ENCODE assay signal across 8 cellular contexts in the genomic region with DNA sequence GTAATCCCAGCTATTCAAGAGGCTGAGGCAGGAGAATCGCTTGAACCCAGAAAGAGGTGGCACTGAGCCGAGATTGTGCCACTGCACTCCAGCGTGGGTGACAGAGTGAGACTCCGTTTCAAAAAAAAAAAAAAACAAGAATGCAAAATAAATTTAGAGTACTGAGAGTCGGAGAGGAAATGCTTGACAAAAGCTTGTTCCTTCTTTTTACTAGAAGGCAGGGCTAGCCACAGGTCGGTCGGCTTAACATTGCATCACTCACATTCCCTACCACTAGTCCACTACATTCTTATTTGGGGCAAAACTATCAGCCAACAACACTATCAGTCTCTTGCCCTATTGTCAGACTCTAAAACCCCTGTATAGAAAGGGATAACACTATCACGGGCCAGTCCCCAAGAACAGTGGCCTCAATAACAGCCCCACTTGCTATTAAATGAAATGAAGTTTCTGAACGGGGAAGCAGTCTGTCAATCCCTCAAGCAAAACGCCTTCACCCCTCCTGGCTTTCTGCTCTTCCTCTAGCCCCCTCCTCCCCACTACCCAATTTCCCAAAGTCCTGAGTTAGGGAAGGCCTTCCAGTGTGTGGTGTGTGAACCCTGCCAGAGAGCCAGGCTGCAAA. TPM values are rescaled to one million over a fixed set of nuclear protein-coding genes. Genes with fewer than 3 reads are reported as not detected.
A peak's percentile ranks its signal among the peaks of the same experiment; 100 is the strongest.
DNase-seq lines count a peak whose midpoint lies in the region; ATAC-seq and TF ChIP-seq lines count a peak whose summit lies in the region.

No MANE protein-coding gene starts in this region.

- peak; percentile 41 for DNase-seq in GM12865 (ENCODE audit: low read depth)
- peak; percentile 51 for DNase-seq in dedifferentiated amniotic fluid mesenchymal stem cell (ENCODE audit: extremely low spot score)
- no peak for DNase-seq in H4 (ENCODE audit: low spot score)
- no peak for DNase-seq in amniotic stem cell (lab: John Stamatoyannopoulos, UW)
- no peak for DNase-seq in NCI-H69 (lab: John Stamatoyannopoulos, UW)

- no peaks in the 10 kb centered on the region for H3F3A ChIP-seq in OCI-LY1 (ENCODE audit: insufficient read depth, low read length)

- no peak for ATAC-seq in GM19397 (IDR thresholded peaks at IDR 0.05; ENCODE audit: unreplicated experiment)

- no peaks in the 10 kb centered on the region for H3K9me2 ChIP-seq in OCI-LY1 (ENCODE audit: low read depth, low read length)

- H3K27me3 ChIP-seq in OCI-LY1 (ENCODE audit: insufficient read depth, low read length): no peaks in the 10 kb centered on the region
- no peaks in the 10 kb centered on the region for H3K27me3 ChIP-seq in mononuclear cell (ENCODE audit: insufficient read depth, low read length)

- peak overlapping the region; percentile 75 for H3K9ac ChIP-seq in OCI-LY1 (ENCODE audit: low read length)

- H2AFZ ChIP-seq in OCI-LY1 (ENCODE audit: low read length): no peak overlapping the region

- peaks cover 42% of the 10 kb centered on the region for H3K4me1 ChIP-seq in OCI-LY1 (ENCODE audit: insufficient read depth, low read length, severe bottlenecking)
- H3K4me1 ChIP-seq in mononuclear cell (ENCODE audit: insufficient read depth, low read length): peaks cover 55% of the 10 kb centered on the region

- H3K79me2 ChIP-seq in OCI-LY1 (ENCODE audit: insufficient read depth, low read length): 0 out of 2 replicates have a peak, but pooled peaks cover 5% of the 10 kb centered on the region

- no peaks in the 10 kb centered on the region for H3K9me3 ChIP-seq in OCI-LY1 (ENCODE audit: low read length)
- H3K9me3 ChIP-seq in mononuclear cell (ENCODE audit: low read depth, low read length): no peaks in the 10 kb centered on the region

- peaks cover 19% of the 10 kb centered on the region for H3K36me3 ChIP-seq in OCI-LY1 (ENCODE audit: insufficient read depth, low read length)

- peak overlapping the region; percentile 77 for H3K4me3 ChIP-seq in GM12865 (ENCODE audit: low read depth, low read length)
- H3K4me3 ChIP-seq in OCI-LY1 (ENCODE audit: low read depth, low read length, poor library complexity, severe bottlenecking): peak overlapping the region; percentile 84
- peak overlapping the region; percentile 98 for H3K4me3 ChIP-seq in mononuclear cell (ENCODE audit: low read length)

- H3K4me2 ChIP-seq in OCI-LY1 (ENCODE audit: low read length): peak overlapping the region; percentile 95

- H3K27ac ChIP-seq in OCI-LY1 (ENCODE audit: low read depth, low read length, poor library complexity, severe bottlenecking): peak overlapping the region; percentile 84

- H4K20me1 ChIP-seq in OCI-LY1 (ENCODE audit: insufficient read depth, low read length): no peaks in the 10 kb centered on the region

- TF ChIP-seq CTCF in GM12865 (IDR thresholded peaks at IDR 0.05; ENCODE audit: insufficient read depth, low read depth, low read length, missing control alignments) (no peak), OCI-LY1 (IDR thresholded peaks at IDR 0.05; ENCODE audit: low read length) (no peak)

RNA-seq across cellular contexts. Expression of a gene that starts 1.0 kb away (rescaled TPM):
- 34.3 TPM for total RNA-seq in mononuclear cell
- 55.1 and 62.8 TPM in 2 replicates for total RNA-seq in H4 (2014; rRNA removed; shearing (Covaris generic))

RNA-seq across cellular contexts. Expression of a gene that starts 3.4 kb away (rescaled TPM):
- total RNA-seq in mononuclear cell: 8.9 TPM
- total RNA-seq in H4 (2014; rRNA removed; shearing (Covaris generic)): 65.8 and 87.5 TPM in 2 replicates

RNA-seq across cellular contexts. Expression of a gene that starts 9.1 kb away (rescaled TPM):
- total RNA-seq in mononuclear cell: not detected
- not detected in 2 replicates for total RNA-seq in H4 (2014; rRNA removed; shearing (Covaris generic))

RNA-seq across cellular contexts. Expression of a gene that starts 31.4 kb away (rescaled TPM):
- 61.1 TPM for total RNA-seq in mononuclear cell
- total RNA-seq in H4 (2014; rRNA removed; shearing (Covaris generic)): 19.6 and 22.9 TPM in 2 replicates

RNA-seq across cellular contexts. Expression of a gene that starts 37.5 kb away (rescaled TPM):
- 8.4 TPM for total RNA-seq in mononuclear cell
- total RNA-seq in H4 (2014; rRNA removed; shearing (Covaris generic)): 13.4 and 15.4 TPM in 2 replicates

Comparison
In these comparisons a context has a peak if more than half of its experiments do, and no peak if none do; other contexts are left out.
1. DNase-seq: peak in GM12865 (single experiment) and dedifferentiated amniotic fluid mesenchymal stem cell (single experiment); none in H4 (single experiment), amniotic stem cell (single experiment) and NCI-H69 (single experiment).
2. Peak in every context shown above with its lines, with median percentiles within 50 percentile points of each other: H3K4me3 ChIP-seq.